In genomic region chr11:16863382-16863781, GRCh38 we compare ENCODE assay signal across 25 cellular contexts.
A peak's percentile ranks its signal among the peaks of the same experiment; 100 is the strongest.
DNase-seq lines count a peak whose midpoint lies in the region; ATAC-seq, FAIRE-seq and TF ChIP-seq lines count a peak whose summit lies in the region.
"Had no signal": no experiment of that assay in that cellular context is flagged by ENCODE, and none has a peak within 500 bp of the region (broad histone marks: within the 10 kb centered on the region; RNA-seq: fewer than 3 reads in every experiment).

No MANE protein-coding gene starts in this region.

- FAIRE-seq in RCC 7860 (lab: Jason Lieb, UNC), result no peak
- FAIRE-seq: astrocyte, GM12892 had no signal

- no peaks in the 10 kb centered on the region for H3K36me3 ChIP-seq in brain microvascular endothelial cell (replicated peaks)
- H3K36me3 ChIP-seq in hepatocyte (replicated peaks; ENCODE audit: insufficient read depth, low read depth), result no peaks in the 10 kb centered on the region
- no peaks in the 10 kb centered on the region for H3K36me3 ChIP-seq in psoas muscle (ENCODE audit: insufficient read depth in 1 of 2, low read depth in 1 of 2)
- no peaks in the 10 kb centered on the region for H3K36me3 ChIP-seq in sigmoid colon
- H3K36me3 ChIP-seq: BLaER1 treated with 17β-estradiol and CSF1 and Interleukin-3, amounts not matched to agents 10 nM and 100 nM; SJCRH30; upper lobe of right lung had no signal

- 41% methylated on average over 10 of the region's 10 CpGs for WGBS in hepatocyte (ENCODE audit: low lambda C conversion rate, missing lambda C conversion rate)
- 19 to 41% (median 31%) methylated on average over 10 of the region's 10 CpGs for whole genome bisulfite sequencing in psoas muscle, 3 donors
- 73 to 82% methylated on average over 10 of the region's 10 CpGs for WGBS in sigmoid colon, 2 donors

- H3K4me3 ChIP-seq in brain microvascular endothelial cell (ENCODE audit: low read depth, low read length) (no peak overlapping the region), hepatocyte (no peak overlapping the region), psoas muscle (no peak overlapping the region), sigmoid colon (no peak overlapping the region)
- H3K4me3 ChIP-seq: BLaER1 treated with 17β-estradiol and CSF1 and Interleukin-3, amounts not matched to agents 10 nM and 100 nM; GM23338; SJCRH30; upper lobe of right lung had no signal

- H3K27ac Mint-ChIP-seq in T-helper 17 cell, result no peak overlapping the region
- H3K27ac Mint-ChIP-seq: activated CD4-positive, alpha-beta T cell treated with anti-CD3 and anti-CD28 coated beads, Interleukin-2, amount 10 ng/mL, durations not matched to agents 24 days and 14 days; activated naive CD8-positive, alpha-beta T cell treated with anti-CD3 and anti-CD28 coated beads, Interleukin-2, amount 10 ng/mL, durations not matched to agents 7 days and 5 days; GM23338; IgD-negative memory B cell; memory B cell had no signal

- no peaks in the 10 kb centered on the region for H3K9me3 ChIP-seq in hepatocyte (ENCODE audit: low read depth)
- H3K9me3 ChIP-seq in psoas muscle, result no peaks in the 10 kb centered on the region
- no peaks in the 10 kb centered on the region for H3K9me3 ChIP-seq in sigmoid colon
- H3K9me3 ChIP-seq in T-helper 17 cell (ENCODE audit: control insufficient read depth, low read length, poor library complexity, severe bottlenecking), result no peaks in the 10 kb centered on the region
- H3K9me3 ChIP-seq: BLaER1 treated with 17β-estradiol and CSF1 and Interleukin-3, amounts not matched to agents 10 nM and 100 nM; SJCRH30; upper lobe of right lung had no signal

- no peak for TF ChIP-seq POLR2A in sigmoid colon (IDR thresholded peaks at IDR 0.05)

- H3K27ac ChIP-seq in brain microvascular endothelial cell (no peak overlapping the region), hepatocyte (peak overlapping the region; percentile 63), psoas muscle (no peak overlapping the region), sigmoid colon (peak overlapping the region in 1 of 4 donors; percentile 30)
- H3K27ac ChIP-seq: BLaER1 treated with 17β-estradiol and CSF1 and Interleukin-3, amounts not matched to agents 10 nM and 100 nM; SJCRH30; upper lobe of right lung had no signal

- peaks cover 5% of the 10 kb centered on the region for H3K36me3 Mint-ChIP-seq in T-helper 17 cell (ENCODE audit: low read depth)
- H3K36me3 Mint-ChIP-seq: activated naive CD8-positive, alpha-beta T cell treated with anti-CD3 and anti-CD28 coated beads, Interleukin-2, amount 10 ng/mL, durations not matched to agents 7 days and 5 days had no signal

- peaks cover 7% of the 10 kb centered on the region for H3K4me1 Mint-ChIP-seq in T-helper 17 cell

- H3K27me3 Mint-ChIP-seq in T-helper 17 cell, result peaks cover 5% of the 10 kb centered on the region
- H3K27me3 Mint-ChIP-seq: activated CD4-positive, alpha-beta T cell treated with anti-CD3 and anti-CD28 coated beads, Interleukin-2, amount 10 ng/mL, durations not matched to agents 24 days and 14 days; activated naive CD8-positive, alpha-beta T cell treated with anti-CD3 and anti-CD28 coated beads, Interleukin-2, amount 10 ng/mL, durations not matched to agents 7 days and 5 days had no signal

- no peaks in the 10 kb centered on the region for H3K9me2 ChIP-seq in hepatocyte (replicated peaks; ENCODE audit: insufficient read depth)

- H3K4me2 ChIP-seq in hepatocyte, result peak overlapping the region; percentile 20
- H3K4me2 ChIP-seq: GM23338 had no signal

- TF ChIP-seq EP300 in sigmoid colon (IDR thresholded peaks at IDR 0.05), result no peak

- in situ Hi-C loops in brain microvascular endothelial cell (cut with HindIII; ENCODE audit: low pct_ligation_motif_present, low sequenced_read_pairs), result no loop called here

- DNase-seq in NCI-H2227 treated with DMSO at 0.1 percent for 48 hours (lab: John Stamatoyannopoulos, UW) (peak; percentile 86), brain microvascular endothelial cell (peak; percentile 12), hepatocyte (ENCODE audit: low spot score) (peak; percentile 66), psoas muscle (no peak), sigmoid colon (no peak), dermis blood vessel endothelial cell (no peak), RCC 7860 (ENCODE audit: low spot score) (no peak), T-helper 17 cell (no peak)
- DNase-seq: activated CD4-positive, alpha-beta T cell treated with anti-CD3 and anti-CD28 coated beads, Interleukin-2, amount 10 ng/mL, durations not matched to agents 24 days and 14 days; activated CD8-positive, alpha-beta memory T cell treated with anti-CD3 and anti-CD28 coated beads for 24 hours; activated gamma-delta T cell; activated naive CD8-positive, alpha-beta T cell treated with anti-CD3 and anti-CD28 coated beads, Interleukin-2, amount 10 ng/mL, durations not matched to agents 7 days and 5 days; activated T-cell treated with anti-CD3 and anti-CD28 coated beads for 4 hours; NCI-H2107; NCI-H82; SJCRH30; stimulated activated CD4-positive, alpha-beta T cell treated with anti-CD3 and anti-CD28 coated beads, Interleukin-4, amount 100 ng/mL, for 24 hours; upper lobe of right lung had no signal

- H3K27me3 ChIP-seq in brain microvascular endothelial cell (replicated peaks) (no peaks in the 10 kb centered on the region), hepatocyte (no peaks in the 10 kb centered on the region), psoas muscle (ENCODE audit: insufficient read depth in 3 of 3, low read length in 2 of 3) (no peaks in the 10 kb centered on the region), sigmoid colon (no peaks in the 10 kb centered on the region)
- H3K27me3 ChIP-seq: BLaER1 treated with 17β-estradiol and CSF1 and Interleukin-3, amounts not matched to agents 10 nM and 100 nM; SJCRH30; upper lobe of right lung had no signal

- H3K4me1 ChIP-seq in hepatocyte (ENCODE audit: insufficient read depth) (peaks cover 6% of the 10 kb centered on the region), psoas muscle (no peaks in the 10 kb centered on the region), sigmoid colon (peaks cover 0 to 21% (median 7%) of the 10 kb centered on the region in 4 donors)
- H3K4me1 ChIP-seq: SJCRH30, upper lobe of right lung had no signal

- no peak overlapping the region for H2AFZ ChIP-seq in hepatocyte
- H2AFZ ChIP-seq: GM23338 had no signal

- peaks cover 29% of the 10 kb centered on the region for H3K79me2 ChIP-seq in hepatocyte

- intact Hi-C loops in psoas muscle (cut with DNase I) (no loop called here), sigmoid colon (cut with DNase I) (no loop called here)

- TF ChIP-seq CTCF in brain microvascular endothelial cell (IDR thresholded peaks at IDR 0.05; ENCODE audit: low read depth, low read length, missing control alignments), result no peak
- no peak for TF ChIP-seq CTCF in hepatocyte (IDR thresholded peaks at IDR 0.05; ENCODE audit: poor library complexity)
- no peak for TF ChIP-seq CTCF in psoas muscle (IDR thresholded peaks at IDR 0.05)
- TF ChIP-seq CTCF in sigmoid colon (IDR thresholded peaks at IDR 0.05), result no peak

- no peak overlapping the region for H3K4me3 Mint-ChIP-seq in T-helper 17 cell
- H3K4me3 Mint-ChIP-seq: activated naive CD8-positive, alpha-beta T cell treated with anti-CD3 and anti-CD28 coated beads, Interleukin-2, amount 10 ng/mL, durations not matched to agents 7 days and 5 days; GM23338; IgD-negative memory B cell; memory B cell had no signal

- ATAC-seq in psoas muscle, result peak; percentile 80 to 96 (median 86)
- no peak for ATAC-seq in T-helper 17 cell
- ATAC-seq: esophagus mucosa, GM23338, upper lobe of right lung had no signal

- H4K20me1 ChIP-seq in hepatocyte (ENCODE audit: insufficient read depth, poor library complexity, severe bottlenecking), result no peaks in the 10 kb centered on the region
- H4K20me1 ChIP-seq: BLaER1 treated with 17β-estradiol and CSF1 and Interleukin-3, amounts not matched to agents 10 nM and 100 nM had no signal

Comparison
In these comparisons a context has a peak if more than half of its experiments do, and no peak if none do; other contexts are left out.
1. DNase-seq: peak in NCI-H2227 treated with DMSO at 0.1 percent for 48 hours (single experiment), brain microvascular endothelial cell (single experiment) and hepatocyte (single experiment); none in psoas muscle (0 of 2), sigmoid colon (single experiment), dermis blood vessel endothelial cell (single experiment), RCC 7860 (single experiment) and T-helper 17 cell (0 of 3).